In genomic region chr12:82608706-82609105, GRCh38 we compare ENCODE assay signal across 15 cellular contexts.
DNase-seq lines count a peak whose midpoint lies in the region; ATAC-seq and TF ChIP-seq lines count a peak whose summit lies in the region.
"Had no signal": no experiment of that assay in that cellular context is flagged by ENCODE, and none has a peak within 500 bp of the region (broad histone marks: within the 10 kb centered on the region; RNA-seq: fewer than 3 reads in every experiment).

No MANE protein-coding gene starts in this region.

- H3K4me1 ChIP-seq in mammary epithelial cell (ENCODE audit: insufficient read depth, low read length) (no peaks in the 10 kb centered on the region), thyroid gland (no peaks in the 10 kb centered on the region)

- TF ChIP-seq CTCF in mammary epithelial cell (conservative IDR thresholded peaks at IDR 0.05 in 1 of 2, IDR thresholded peaks at IDR 0.05 in 1 of 2; ENCODE audit: extremely low read depth in 1 of 2, insufficient read depth in 1 of 2, low read depth in 1 of 2, low read length in 2 of 2) = no peak
- no peak for TF ChIP-seq CTCF in thyroid gland (IDR thresholded peaks at IDR 0.05)

- H3K4me2 ChIP-seq in mammary epithelial cell (ENCODE audit: insufficient read depth, low read depth, low read length) = no peak overlapping the region

- H3K9me3 ChIP-seq in mammary epithelial cell (replicated peaks; ENCODE audit: insufficient read depth, low read length) (no peaks in the 10 kb centered on the region), thyroid gland (no peaks in the 10 kb centered on the region)

- H3K36me3 ChIP-seq in mammary epithelial cell (ENCODE audit: insufficient read depth, low read length) (no peaks in the 10 kb centered on the region), thyroid gland (no peaks in the 10 kb centered on the region)

- TF ChIP-seq POLR2A in thyroid gland (IDR thresholded peaks at IDR 0.05) = no peak

- CTCF ChIA-PET in mammary epithelial cell (lab: Charles Lee; ENCODE audit: low non-redundant PET) = no interaction called here

- in situ Hi-C loops in mammary epithelial cell (cut with MboI; ENCODE audit: low sequenced_read_pairs in 2 of 2) = loop anchor here in 1 of 2 donors (25.0 kb wide), 1 partner anchor 221 kb away; no protein-coding TSS in a partner anchor

- no peaks in the 10 kb centered on the region for H4K20me1 ChIP-seq in mammary epithelial cell (ENCODE audit: insufficient read depth, low read length)

- H3K4me3 ChIP-seq in mammary epithelial cell (replicated peaks in 1 of 3; ENCODE audit: insufficient read depth in 1 of 3, low read depth in 2 of 3, low read length in 3 of 3) (no peak overlapping the region), thyroid gland (replicated peaks in 1 of 3) (no peak overlapping the region)

- H2AFZ ChIP-seq in mammary epithelial cell (ENCODE audit: low read depth, low read length) = no peak overlapping the region

- ATAC-seq in HG03097 (IDR thresholded peaks at IDR 0.05; ENCODE audit: low FRiP score, unreplicated experiment) = no peak
- no peak for ATAC-seq in GM18909 (IDR thresholded peaks at IDR 0.05; ENCODE audit: poor library complexity, unreplicated experiment)
- ATAC-seq: activated CD8-positive, alpha-beta T cell treated with anti-CD3 and anti-CD28 coated beads, Interleukin-2, amount 10 ng/mL, durations not matched to agents 7 days and 5 days; esophagus mucosa had no signal

- no peaks in the 10 kb centered on the region for H3K79me2 ChIP-seq in mammary epithelial cell (ENCODE audit: insufficient read depth, low read length)

- no peak overlapping the region for H3K27ac ChIP-seq in mammary epithelial cell (ENCODE audit: insufficient read depth, low read depth, low read length)
- no peak overlapping the region for H3K27ac ChIP-seq in thyroid gland

- 43% methylated on average over 1 of the region's 1 CpG for WGBS in mammary epithelial cell (ENCODE audit: low coverage, missing lambda C conversion rate)
- 33 to 43% methylated on average over 1 of the region's 1 CpG for WGBS in thyroid gland, 2 donors

- DNase-seq in AG20443 (ENCODE audit: low spot score) (peak; percentile 25), LoVo (ENCODE audit: low spot score) (peak; percentile 15), mammary epithelial cell (peak; percentile 25), kidney glomerular epithelial cell (lab: John Stamatoyannopoulos, UW) (peak; percentile 58), NCI-H1417 (lab: John Stamatoyannopoulos, UW) (no peak), thyroid gland (no peak)
- DNase-seq: activated CD8-positive, alpha-beta T cell treated with anti-CD3 and anti-CD28 coated beads, Interleukin-2, amount 10 ng/mL, durations not matched to agents 7 days and 5 days; anterior cingulate cortex; GF-D8; NCI-H2029; NCI-H524; OCI-M1 had no signal

- intact Hi-C loops in mammary epithelial cell (cut with micrococcal nuclease) = no loop called here
- intact Hi-C loops in thyroid gland (cut with DNase I) = no loop called here

- BruUV-seq in mammary epithelial cell (replicated peaks; lab: Mats Ljungman, UMichigan) = no TSS peak

- H3K9ac ChIP-seq in mammary epithelial cell (ENCODE audit: insufficient read depth, low read length) = no peak overlapping the region

- H3K27me3 ChIP-seq in mammary epithelial cell (ENCODE audit: insufficient read depth, low read length) = peaks cover 2% of the 10 kb centered on the region
- no peaks in the 10 kb centered on the region for H3K27me3 ChIP-seq in thyroid gland

- dilution Hi-C loops in mammary epithelial cell (cut with HindIII; ENCODE audit: low sequenced_read_pairs) = no loop called here

Comparison
In these comparisons a context has a peak if more than half of its experiments do, and no peak if none do; other contexts are left out.
1. DNase-seq: peak in AG20443 (single experiment), LoVo (single experiment), mammary epithelial cell (single experiment) and kidney glomerular epithelial cell (single experiment); none in NCI-H1417 (0 of 3) and thyroid gland (0 of 2).